Comparison of ENCODE assay signal across 8 cellular contexts in genomic region chr11:62601114-62601363, GRCh38. TPM values are rescaled to one million over a fixed set of nuclear protein-coding genes. Genes with fewer than 3 reads are reported as not detected.
DNase-seq lines count a peak whose midpoint lies in the region; ATAC-seq and TF ChIP-seq lines count a peak whose summit lies in the region.

No MANE protein-coding gene starts in this region.

- intact Hi-C loops in left cardiac atrium (cut with DNase I) (loop anchor here in 1 of 2 donors (10.0 kb wide), 1 partner anchor 254 kb away; no protein-coding TSS in a partner anchor), sigmoid colon (cut with DNase I) (loop anchor here (5.0 kb wide), 1 partner anchor 49 kb away; no protein-coding TSS in a partner anchor)

- no peak for ATAC-seq in GM18505 (IDR thresholded peaks at IDR 0.05; ENCODE audit: unreplicated experiment)
- peak; percentile 41 to 43 for ATAC-seq in left cardiac atrium

- TF ChIP-seq CTCF in sigmoid colon (IDR thresholded peaks at IDR 0.05): no peak

- H3K9me3 ChIP-seq in sigmoid colon: no peaks in the 10 kb centered on the region

- H3K36me3 ChIP-seq in sigmoid colon: peaks cover 20 to 51% (median 26%) of the 10 kb centered on the region in 4 donors

- peaks cover 0 to 43% (median 39%) of the 10 kb centered on the region in 4 donors for H3K4me1 ChIP-seq in sigmoid colon

- 1% methylated on average over 31 of the region's 31 CpGs for WGBS in sigmoid colon, 2 donors

- H3K4me3 ChIP-seq in sigmoid colon: peak overlapping the region; percentile 89 to 99 (median 94)

- peaks cover 11% of the 10 kb centered on the region for H3K36me3 Mint-ChIP-seq in IgD-negative memory B cell

- peak; percentile 24 for DNase-seq in activated gamma-delta T cell treated with anti-CD3 and anti-CD28 coated beads, Interleukin-2, amount 50 U/mL, for 16 hours (ENCODE audit: low read depth)
- DNase-seq in left cardiac atrium: peak; percentile 76
- peak; percentile 80 for DNase-seq in sigmoid colon
- DNase-seq in superior temporal gyrus (ENCODE audit: extremely low spot score): no peak
- no peak for DNase-seq in COR-L47 (lab: John Stamatoyannopoulos, UW)
- DNase-seq in NCI-H1694 (lab: John Stamatoyannopoulos, UW): no peak

- H3K27ac Mint-ChIP-seq in IgD-negative memory B cell: peak overlapping the region; percentile 47 to 94 (median 94)

- no peak for TF ChIP-seq EP300 in sigmoid colon (IDR thresholded peaks at IDR 0.05)

- H3K27me3 Mint-ChIP-seq in IgD-negative memory B cell: peaks cover 2% of the 10 kb centered on the region

- no peaks in the 10 kb centered on the region for H3K27me3 ChIP-seq in sigmoid colon

- peaks cover 0 to 3% (median 0%) of the 10 kb centered on the region in 3 donors for H3K9me3 Mint-ChIP-seq in IgD-negative memory B cell

- H3K4me3 Mint-ChIP-seq in IgD-negative memory B cell: peak overlapping the region; percentile 89 to 99 (median 96)

- peak overlapping the region; percentile 94 to 99 (median 97) for H3K27ac ChIP-seq in sigmoid colon

- H3K4me1 Mint-ChIP-seq in IgD-negative memory B cell: peaks cover 31 to 43% (median 38%) of the 10 kb centered on the region in 3 donors

- TF ChIP-seq POLR2A in GM18505 (IDR thresholded peaks at IDR 0.05; ENCODE audit: borderline replicate concordance, extremely low read depth, insufficient read depth, insufficient read length): peak; percentile 22
- TF ChIP-seq POLR2A in sigmoid colon (IDR thresholded peaks at IDR 0.05): no peak

RNA-seq across cellular contexts. Expression of gene MTA2, which starts 0.6 kb away (rescaled TPM):
- polyA plus RNA-seq in IgD-negative memory B cell: 32.9 TPM
- total RNA-seq in left cardiac atrium: 10 to 100 TPM; 38.1 to 60.6 TPM
- 10 to 100 TPM; 50.1 to 62.2 (median 58.1) TPM for total RNA-seq in sigmoid colon
- polyA plus RNA-seq in sigmoid colon: 10 to 100 TPM; 28.8 to 86.3 (median 36.1) TPM

RNA-seq across cellular contexts. Expression of gene TUT1, which starts 9.7 kb away (rescaled TPM):
- polyA plus RNA-seq in IgD-negative memory B cell: 19.2 TPM
- 10 to 100 TPM in 1 of 2 donors, 1 to 10 TPM in 1; 9.6 to 11.5 TPM for total RNA-seq in left cardiac atrium
- total RNA-seq in sigmoid colon: 1 to 10 TPM; 5.4 to 7.1 (median 6.2) TPM
- polyA plus RNA-seq in sigmoid colon: 10 to 100 TPM in 1 of 3 donors, 1 to 10 TPM in 2; 5.3 to 16.8 (median 6.0) TPM

RNA-seq across cellular contexts. Expression of gene EML3, which starts 11.5 kb away (rescaled TPM):
- 13.8 TPM for polyA plus RNA-seq in IgD-negative memory B cell
- total RNA-seq in left cardiac atrium: 10 to 100 TPM; 29.1 to 46.8 TPM
- total RNA-seq in sigmoid colon: 10 to 100 TPM; 19.6 to 39.5 (median 30.2) TPM
- 10 to 100 TPM; 10.6 to 50.7 (median 16.2) TPM for polyA plus RNA-seq in sigmoid colon

RNA-seq across cellular contexts. Expression of gene ROM1, which starts 12.0 kb away (rescaled TPM):
- polyA plus RNA-seq in IgD-negative memory B cell: 0.19 TPM
- 1 to 10 TPM; 3.7 to 3.8 TPM for total RNA-seq in left cardiac atrium
- 10 to 100 TPM in 2 of 4 donors, 1 to 10 TPM in 2; 5.3 to 13.8 (median 10.1) TPM for total RNA-seq in sigmoid colon
- polyA plus RNA-seq in sigmoid colon: 10 to 100 TPM in 1 of 3 donors, 1 to 10 TPM in 2; 3.0 to 14.2 (median 3.2) TPM

RNA-seq across cellular contexts. Expression of gene B3GAT3, which starts 20.7 kb away (rescaled TPM):
- 36.1 TPM for polyA plus RNA-seq in IgD-negative memory B cell
- 10 to 100 TPM; 20.5 to 22.4 TPM for total RNA-seq in left cardiac atrium
- 10 to 100 TPM; 11.1 to 26.3 (median 16.8) TPM for total RNA-seq in sigmoid colon
- polyA plus RNA-seq in sigmoid colon: 10 to 100 TPM in 2 of 3 donors, 1 to 10 TPM in 1; 9.7 to 47.5 (median 11.4) TPM

Comparison
In these comparisons a context has a peak if more than half of its experiments do, and no peak if none do; other contexts are left out.
1. DNase-seq: peak in activated gamma-delta T cell treated with anti-CD3 and anti-CD28 coated beads, Interleukin-2, amount 50 U/mL, for 16 hours (single experiment), left cardiac atrium (single experiment) and sigmoid colon (single experiment); none in superior temporal gyrus (single experiment), COR-L47 (single experiment) and NCI-H1694 (single experiment).